Comparison of ENCODE assay signal across 13 cellular contexts in genomic region chr3:23650371-23651140, GRCh38.
DNase-seq lines count a peak whose midpoint lies in the region; ATAC-seq and TF ChIP-seq lines count a peak whose summit lies in the region.
"Had no signal": no experiment of that assay in that cellular context is flagged by ENCODE, and none has a peak within 500 bp of the region (broad histone marks: within the 10 kb centered on the region; RNA-seq: fewer than 3 reads in every experiment).

No MANE protein-coding gene starts in this region.

- POLR2A ChIA-PET in PC-3 (lab: Charles Lee; ENCODE audit: unreplicated experiment): interaction anchor here (0.5 kb wide), 1 partner anchor 59 kb away, joined by 4 read pairs; no protein-coding TSS in a partner anchor

- no peak for TF ChIP-seq CTCF in GM23338 (conservative IDR thresholded peaks at IDR 0.05; ENCODE audit: low read depth in 2 of 2)
- no peak for TF ChIP-seq CTCF in PC-3 (conservative IDR thresholded peaks at IDR 0.05; ENCODE audit: low read depth, low read length)
- TF ChIP-seq CTCF in gastrocnemius medialis (IDR thresholded peaks at IDR 0.05 in 4 of 5, conservative IDR thresholded peaks at IDR 0.05 in 1 of 5): no peak
- TF ChIP-seq CTCF in body of pancreas (IDR thresholded peaks at IDR 0.05): no peak

- 0 out of 2 replicates have a peak overlapping the region, but pooled peaks have one; percentile 54 for H3K4me2 ChIP-seq in GM23338
- H3K4me2 ChIP-seq in PC-3 (ENCODE audit: low read length): peak overlapping the region; percentile 61

- no peaks in the 10 kb centered on the region for H3K9me3 ChIP-seq in PC-3 (ENCODE audit: low read length)
- H3K9me3 ChIP-seq in gastrocnemius medialis: no peaks in the 10 kb centered on the region
- no peaks in the 10 kb centered on the region for H3K9me3 ChIP-seq in body of pancreas
- H3K9me3 ChIP-seq: upper lobe of left lung had no signal

- H3F3A ChIP-seq in GM23338 (replicated peaks; ENCODE audit: low read depth): 0 out of 2 replicates have a peak, but pooled peaks cover 4% of the 10 kb centered on the region
- H3F3A ChIP-seq in PC-3 (ENCODE audit: low read length, unreplicated experiment): no peaks in the 10 kb centered on the region

- H3K4me3 Mint-ChIP-seq in GM23338: no peak overlapping the region
- H3K4me3 Mint-ChIP-seq: T-helper 17 cell had no signal

- no peak overlapping the region for H3K4me3 ChIP-seq in GM23338
- 0 out of 2 replicates have a peak overlapping the region, but pooled peaks have one; percentile 4 for H3K4me3 ChIP-seq in PC-3 (ENCODE audit: low read length)
- H3K4me3 ChIP-seq in gastrocnemius medialis: no peak overlapping the region
- no peak overlapping the region for H3K4me3 ChIP-seq in body of pancreas
- H3K4me3 ChIP-seq: upper lobe of left lung had no signal

- DNase-seq in GM23338 (ENCODE audit: low spot score): no peak
- peak; percentile 94 for DNase-seq in PC-3
- peak in 1 of 2 donors; percentile 18 for DNase-seq in gastrocnemius medialis
- DNase-seq in NCI-H187 (lab: John Stamatoyannopoulos, UW): no peak
- DNase-seq in body of pancreas: no peak
- DNase-seq: activated T-cell treated with anti-CD3 and anti-CD28 coated beads, Interleukin-2, amount 50 U/mL, for 48 hours; effector CD4-positive, alpha-beta T cell; NCI-H1436; T-helper 17 cell; upper lobe of left lung had no signal

- peaks cover 44% of the 10 kb centered on the region for H3K4me1 Mint-ChIP-seq in GM23338
- H3K4me1 Mint-ChIP-seq: T-helper 17 cell had no signal

- H3K36me3 ChIP-seq in GM23338 (ENCODE audit: insufficient read depth): no peaks in the 10 kb centered on the region
- no peaks in the 10 kb centered on the region for H3K36me3 ChIP-seq in PC-3 (ENCODE audit: low read depth, low read length)
- H3K36me3 ChIP-seq in gastrocnemius medialis: no peaks in the 10 kb centered on the region
- H3K36me3 ChIP-seq in body of pancreas (replicated peaks in 1 of 2; ENCODE audit: insufficient read depth in 1 of 2, low read depth in 2 of 2): no peaks in the 10 kb centered on the region
- H3K36me3 ChIP-seq: upper lobe of left lung had no signal

- H4K20me1 ChIP-seq in GM23338 (replicated peaks; ENCODE audit: insufficient read depth) (no peaks in the 10 kb centered on the region), PC-3 (ENCODE audit: low read length) (no peaks in the 10 kb centered on the region)

- H3K27me3 Mint-ChIP-seq in GM23338 (ENCODE audit: insufficient read depth, low read depth, poor library complexity): peaks cover 3% of the 10 kb centered on the region

- H3K27ac Mint-ChIP-seq in GM23338: no peak overlapping the region
- H3K27ac Mint-ChIP-seq: T-helper 17 cell had no signal

- H3K4me1 ChIP-seq in GM23338 (ENCODE audit: insufficient read depth): peaks cover 42% of the 10 kb centered on the region
- peaks cover 42% of the 10 kb centered on the region for H3K4me1 ChIP-seq in PC-3 (ENCODE audit: insufficient read depth, low read length)
- peaks cover 0 to 12% of the 10 kb centered on the region in 2 donors for H3K4me1 ChIP-seq in gastrocnemius medialis
- peaks cover 11% of the 10 kb centered on the region for H3K4me1 ChIP-seq in body of pancreas

- CTCF ChIA-PET in PC-3 (lab: Charles Lee): interaction anchor here (0.7 kb wide), 1 partner anchor 96 kb away, joined by 3 read pairs; no protein-coding TSS in a partner anchor

- H3K79me2 ChIP-seq in GM23338 (replicated peaks; ENCODE audit: insufficient read depth) (no peaks in the 10 kb centered on the region), PC-3 (ENCODE audit: low read length) (no peaks in the 10 kb centered on the region)

- H3K27ac ChIP-seq in GM23338 (ENCODE audit: low read depth): no peak overlapping the region
- peak overlapping the region; percentile 88 for H3K27ac ChIP-seq in PC-3 (ENCODE audit: low read length)
- no peak overlapping the region for H3K27ac ChIP-seq in gastrocnemius medialis
- H3K27ac ChIP-seq in body of pancreas: no peak overlapping the region
- H3K27ac ChIP-seq: upper lobe of left lung had no signal

- BruUV-seq in PC-3 (replicated peaks; lab: Mats Ljungman, UMichigan): TSS peak; percentile 95

- peaks cover under 1% of the 10 kb centered on the region for H3K9me3 Mint-ChIP-seq in GM23338

- H3K27me3 ChIP-seq in GM23338 (ENCODE audit: insufficient read depth) (no peaks in the 10 kb centered on the region), PC-3 (ENCODE audit: low read length) (no peaks in the 10 kb centered on the region), gastrocnemius medialis (no peaks in the 10 kb centered on the region), body of pancreas (no peaks in the 10 kb centered on the region)
- H3K27me3 ChIP-seq: upper lobe of left lung had no signal

- no peak for ATAC-seq in GM23338
- ATAC-seq in PC-3: peak; percentile 86
- peak; percentile 86 for ATAC-seq in esophagus mucosa
- peak; percentile 78 to 93 for ATAC-seq in gastrocnemius medialis
- ATAC-seq in GM21367 (IDR thresholded peaks at IDR 0.05; ENCODE audit: unreplicated experiment): no peak
- no peak for ATAC-seq in HG03571 (IDR thresholded peaks at IDR 0.05; ENCODE audit: unreplicated experiment)
- no peak for ATAC-seq in body of pancreas
- ATAC-seq: T-helper 17 cell had no signal

- H3K9me2 ChIP-seq in GM23338 (ENCODE audit: insufficient read depth) (0 out of 2 replicates have a peak, but pooled peaks cover 3% of the 10 kb centered on the region), PC-3 (replicated peaks; ENCODE audit: low read length) (no peaks in the 10 kb centered on the region)

- intact Hi-C loops in PC-3 (cut with micrococcal nuclease) (loop anchor here (1.0 to 5.0 kb wide), 5 partner anchors 18 to 325 kb away; no protein-coding TSS in a partner anchor), gastrocnemius medialis (cut with DNase I; ENCODE audit: low total_unique reads) (no loop called here), body of pancreas (cut with DNase I) (no loop called here)

- WGBS in body of pancreas, 2 donors: 70 to 77% methylated on average over 5 of the region's 5 CpGs

- TF ChIP-seq POLR2A in gastrocnemius medialis (IDR thresholded peaks at IDR 0.05): no peak
- no peak for TF ChIP-seq POLR2A in body of pancreas (IDR thresholded peaks at IDR 0.05)

- peak overlapping the region; percentile 8 for H2AFZ ChIP-seq in GM23338
- peak overlapping the region; percentile 0; the same call in 1 of the 2 replicates for H2AFZ ChIP-seq in PC-3 (ENCODE audit: low read length)

- in situ Hi-C loops in gastrocnemius medialis (cut with MboI; ENCODE audit: low sequenced_read_pairs in 4 of 4): no loop called here

- H3K36me3 Mint-ChIP-seq in GM23338 (ENCODE audit: low read depth): peaks cover under 1% of the 10 kb centered on the region; the same call in 1 of the 3 replicates

- peak overlapping the region; percentile 55 for H3K9ac ChIP-seq in PC-3 (ENCODE audit: low read length)

TF ChIP-seq in GM23338, 12 proteins besides CTCF, POLR2A, EP300 and RAD21 (continues in another document):
- TF ChIP-seq STAT1 (IDR thresholded peaks at IDR 0.05; ENCODE audit: unreplicated experiment): no peak
- TF ChIP-seq EZH2phosphoT487 (IDR thresholded peaks at IDR 0.05; ENCODE audit: unreplicated experiment): no peak
- no peak for TF ChIP-seq REST (IDR thresholded peaks at IDR 0.05; ENCODE audit: unreplicated experiment)
- no peak for TF ChIP-seq CREB1 (CRISPR knock-in tag; IDR thresholded peaks at IDR 0.05; ENCODE audit: low read depth)
- no peak for TF ChIP-seq POLR2AphosphoS5 (IDR thresholded peaks at IDR 0.05; ENCODE audit: low read depth)
- TF ChIP-seq EZH2 (IDR thresholded peaks at IDR 0.05; ENCODE audit: low read depth, unreplicated experiment): no peak

Comparison
In these comparisons a context has a peak if more than half of its experiments do, and no peak if none do; other contexts are left out.
1. ATAC-seq: peak in PC-3 (single experiment), esophagus mucosa (single experiment) and gastrocnemius medialis (2 of 2); none in GM23338 (single experiment), GM21367 (single experiment), HG03571 (single experiment) and body of pancreas (single experiment).